ENCODE assay signal across 8 cellular contexts in the genomic region with DNA sequence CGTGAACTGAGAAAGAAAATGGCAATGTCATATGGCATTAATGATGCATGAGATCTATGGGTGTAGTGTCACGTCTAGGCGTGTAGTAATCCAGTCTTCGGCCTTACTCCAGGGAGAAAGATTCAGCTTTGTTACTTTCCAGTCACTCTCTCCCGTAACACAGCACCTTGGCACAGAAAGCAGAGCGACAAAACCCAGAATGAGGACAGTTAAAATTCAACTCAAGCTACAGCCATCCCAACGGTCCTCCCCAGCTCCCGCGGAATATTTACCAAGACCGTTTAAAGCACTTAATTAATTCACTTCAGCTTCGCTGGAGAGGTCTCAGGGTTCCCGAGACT. TPM values are rescaled to one million over a fixed set of nuclear protein-coding genes. Genes with fewer than 3 reads are reported as not detected.
DNase-seq lines count a peak whose midpoint lies in the region; ATAC-seq and TF ChIP-seq lines count a peak whose summit lies in the region.

No MANE protein-coding gene starts in this region.

- H3K9me3 ChIP-seq in CD4-positive, CD25-positive, alpha-beta regulatory T cell (ENCODE audit: control insufficient read depth in 2 of 2, low read length in 2 of 2), result no peaks in the 10 kb centered on the region
- H3K9me3 ChIP-seq in SJCRH30 (replicated peaks) (no peaks in the 10 kb centered on the region), esophagus muscularis mucosa (no peaks in the 10 kb centered on the region)

- H3K4me3 ChIP-seq in CD4-positive, CD25-positive, alpha-beta regulatory T cell (ENCODE audit: low read depth, low read length), result no peak overlapping the region
- H3K4me3 ChIP-seq in SJCRH30 (peak overlapping the region; percentile 73), esophagus muscularis mucosa (peak overlapping the region; percentile 81 to 98 (median 88))

- peaks cover 24% of the 10 kb centered on the region for H3K4me1 ChIP-seq in CD4-positive, CD25-positive, alpha-beta regulatory T cell (ENCODE audit: control insufficient read depth, insufficient read depth, low read length, poor library complexity, severe bottlenecking)
- H3K4me1 ChIP-seq in SJCRH30 (no peaks in the 10 kb centered on the region), esophagus muscularis mucosa (peaks cover 28 to 54% (median 48%) of the 10 kb centered on the region in 4 donors)

- 24% methylated on average over 12 of the region's 12 CpGs for WGBS in esophagus muscularis mucosa

- peak overlapping the region; percentile 78 to 89 (median 82) for H3K4me3 Mint-ChIP-seq in CD4-positive, CD25-positive, alpha-beta regulatory T cell
- H3K4me3 Mint-ChIP-seq in osteocyte (ENCODE audit: unreplicated experiment), result peak overlapping the region; percentile 78

- peaks cover 7 to 44% (median 26%) of the 10 kb centered on the region in 4 donors for H3K4me1 Mint-ChIP-seq in CD4-positive, CD25-positive, alpha-beta regulatory T cell
- peaks cover 43% of the 10 kb centered on the region for H3K4me1 Mint-ChIP-seq in osteocyte (ENCODE audit: unreplicated experiment)

- intact Hi-C loops in esophagus muscularis mucosa (cut with DNase I), result loop anchor here (5.0 to 10.0 kb wide), 2 partner anchors 100 to 153 kb away; no protein-coding TSS in a partner anchor

- no peak overlapping the region for H3K27ac ChIP-seq in CD4-positive, CD25-positive, alpha-beta regulatory T cell (ENCODE audit: insufficient read depth, low read length, poor library complexity, severe bottlenecking)
- H3K27ac ChIP-seq in SJCRH30 (no peak overlapping the region), esophagus muscularis mucosa (replicated peaks in 1 of 4) (peak overlapping the region; percentile 91 to 94 (median 94))

- no peak for TF ChIP-seq EP300 in esophagus muscularis mucosa (IDR thresholded peaks at IDR 0.05)

- no peaks in the 10 kb centered on the region for H3K36me3 Mint-ChIP-seq in CD4-positive, CD25-positive, alpha-beta regulatory T cell
- no peaks in the 10 kb centered on the region for H3K36me3 Mint-ChIP-seq in osteocyte (ENCODE audit: unreplicated experiment)

- peaks cover 50% of the 10 kb centered on the region for H3K27me3 Mint-ChIP-seq in CD4-positive, CD25-positive, alpha-beta regulatory T cell
- no peaks in the 10 kb centered on the region for H3K27me3 Mint-ChIP-seq in osteocyte (ENCODE audit: unreplicated experiment)

- in situ Hi-C loops in GM13976 (cut with MboI; ENCODE audit: low sequenced_read_pairs, unreplicated experiment), result loop anchor here (10.0 kb wide), 1 partner anchor 310 kb away; no protein-coding TSS in a partner anchor

- no peak for TF ChIP-seq POLR2A in esophagus muscularis mucosa (IDR thresholded peaks at IDR 0.05; ENCODE audit: low read depth)

- no peak for TF ChIP-seq CTCF in esophagus muscularis mucosa (IDR thresholded peaks at IDR 0.05)
- no peak for TF ChIP-seq CTCF in osteocyte (IDR thresholded peaks at IDR 0.05)
- TF ChIP-seq CTCF in GM13976 (IDR thresholded peaks at IDR 0.05; ENCODE audit: borderline replicate concordance, control extremely low read depth, extremely low read depth, insufficient read depth, missing control alignments), result no peak

- DNase-seq in CD4-positive, CD25-positive, alpha-beta regulatory T cell, result no peak
- no peak for DNase-seq in SJCRH30
- no peak for DNase-seq in esophagus muscularis mucosa (ENCODE audit: extremely low spot score)
- no peak for DNase-seq in osteocyte (ENCODE audit: extremely low spot score, unreplicated experiment)
- DNase-seq in T-helper 9 cell, result no peak
- DNase-seq in GM13976 (ENCODE audit: low spot score), result no peak
- no peak for DNase-seq in glomerular visceral epithelial cell (ENCODE audit: extremely low spot score)

- H3K27me3 ChIP-seq in CD4-positive, CD25-positive, alpha-beta regulatory T cell (ENCODE audit: control insufficient read depth, insufficient read depth, low read length), result peaks cover 17% of the 10 kb centered on the region
- H3K27me3 ChIP-seq in SJCRH30, result no peaks in the 10 kb centered on the region
- H3K27me3 ChIP-seq in esophagus muscularis mucosa, result no peaks in the 10 kb centered on the region

- no peaks in the 10 kb centered on the region for H3K36me3 ChIP-seq in CD4-positive, CD25-positive, alpha-beta regulatory T cell (ENCODE audit: control insufficient read depth, insufficient read depth, low read length)
- H3K36me3 ChIP-seq in SJCRH30 (no peaks in the 10 kb centered on the region), esophagus muscularis mucosa (no peaks in the 10 kb centered on the region)

- ATAC-seq in CD4-positive, CD25-positive, alpha-beta regulatory T cell (ENCODE audit: low read depth in 2 of 2), result no peak
- ATAC-seq in GM21526 (IDR thresholded peaks at IDR 0.05; ENCODE audit: low FRiP score, unreplicated experiment), result no peak

- peak overlapping the region in 1 of 3 donors; percentile 4 for H3K27ac Mint-ChIP-seq in CD4-positive, CD25-positive, alpha-beta regulatory T cell
- peak overlapping the region; percentile 73 for H3K27ac Mint-ChIP-seq in osteocyte (ENCODE audit: unreplicated experiment)

- no peaks in the 10 kb centered on the region for H3K9me3 Mint-ChIP-seq in CD4-positive, CD25-positive, alpha-beta regulatory T cell
- H3K9me3 Mint-ChIP-seq in osteocyte (ENCODE audit: unreplicated experiment), result no peaks in the 10 kb centered on the region

RNA-seq across cellular contexts. Expression of gene CRIM1, which starts 0.8 kb away (rescaled TPM):
- 2.7 TPM for total RNA-seq in CD4-positive, CD25-positive, alpha-beta regulatory T cell
- under 1 TPM; 0.15 to 0.79 (median 0.49) TPM for polyA plus RNA-seq in CD4-positive, CD25-positive, alpha-beta regulatory T cell
- 10.2 and 12.6 TPM in 2 replicates for total RNA-seq in SJCRH30 (2014; rRNA removed; shearing (Covaris generic))
- total RNA-seq in esophagus muscularis mucosa (100 to 1,000 TPM; 140 to 429 (median 201) TPM), osteocyte (167 and 194 TPM in 2 replicates)

Comparison
In these comparisons a context has a peak if more than half of its experiments do, and no peak if none do; other contexts are left out.
1. H3K27ac ChIP-seq: peak in esophagus muscularis mucosa (4 of 4); none in CD4-positive, CD25-positive, alpha-beta regulatory T cell (single experiment) and SJCRH30 (single experiment).
2. RNA of gene CRIM1, which starts 0.8 kb away (total RNA-seq): 140 to 429 TPM in esophagus muscularis mucosa and 167 to 194 TPM in osteocyte; 10.2 to 12.6 TPM in SJCRH30 and 2.7 TPM in CD4-positive, CD25-positive, alpha-beta regulatory T cell (single experiment); every median in the first group is over 10 times any median in the second.